In the genomic region with DNA sequence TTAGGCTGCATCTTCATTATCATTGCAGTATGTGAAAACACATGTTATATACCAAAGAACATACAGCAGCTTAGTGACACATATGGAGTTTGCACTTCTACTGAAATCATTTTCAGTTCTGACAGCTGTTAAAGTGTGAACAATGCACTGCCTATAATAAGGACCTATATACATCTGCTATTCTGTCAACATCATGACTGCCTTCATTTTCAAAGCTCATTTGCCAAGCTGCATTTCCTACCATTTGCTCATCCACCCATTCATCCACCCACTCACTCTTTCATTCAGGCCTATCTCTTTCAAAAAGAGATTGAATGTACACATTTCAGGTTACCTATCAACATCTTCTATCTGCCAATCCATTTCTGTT, we compare ENCODE assay signal across 21 cellular contexts.
DNase-seq lines count a peak whose midpoint lies in the region; ATAC-seq and TF ChIP-seq lines count a peak whose summit lies in the region.
"Had no signal": no experiment of that assay in that cellular context is flagged by ENCODE, and none has a peak within 500 bp of the region (broad histone marks: within the 10 kb centered on the region; RNA-seq: fewer than 3 reads in every experiment).

No MANE protein-coding gene starts in this region.

- H3K4me1 ChIP-seq in foreskin keratinocyte = peaks cover 30% of the 10 kb centered on the region
- H3K4me1 ChIP-seq: suprapubic skin had no signal

- no peaks in the 10 kb centered on the region for H3K27me3 ChIP-seq in foreskin keratinocyte
- H3K27me3 ChIP-seq: colonic mucosa, gastrocnemius medialis, suprapubic skin had no signal

- peaks cover 21 to 28% of the 10 kb centered on the region in 2 donors for H3K9me3 Mint-ChIP-seq in activated naive CD4-positive, alpha-beta T cell treated with anti-CD3 and anti-CD28 coated beads, Interleukin-2, amount 50 U/mL, for 72 hours
- peaks cover 13% of the 10 kb centered on the region for H3K9me3 Mint-ChIP-seq in activated naive CD4-positive, alpha-beta T cell treated with anti-CD3 and anti-CD28 coated beads, Interleukin-2, amount 10 ng/mL, durations not matched to agents 7 days and 5 days
- H3K9me3 Mint-ChIP-seq: CD8-positive, alpha-beta memory T cell had no signal

- H3K4me1 Mint-ChIP-seq in activated naive CD4-positive, alpha-beta T cell treated with anti-CD3 and anti-CD28 coated beads, Interleukin-2, amount 10 ng/mL, durations not matched to agents 7 days and 5 days = peaks cover 74% of the 10 kb centered on the region

- peak; percentile 47 to 82 for ATAC-seq in activated naive CD4-positive, alpha-beta T cell treated with anti-CD3 and anti-CD28 coated beads, Interleukin-2, amount 50 U/mL, for 72 hours
- ATAC-seq in HG03342 (IDR thresholded peaks at IDR 0.05; ENCODE audit: unreplicated experiment) = peak; percentile 26
- peak; percentile 46 for ATAC-seq in foreskin keratinocyte
- no peak for ATAC-seq in HG02852 (IDR thresholded peaks at IDR 0.05; ENCODE audit: unreplicated experiment)
- ATAC-seq: gastrocnemius medialis, left colon, right cardiac atrium had no signal

- no peak for DNase-seq in activated naive CD4-positive, alpha-beta T cell treated with anti-CD3 and anti-CD28 coated beads, Interleukin-2, amount 50 U/mL, for 72 hours (ENCODE audit: low spot score in 2 of 2)
- DNase-seq in activated naive CD4-positive, alpha-beta T cell treated with anti-CD3 and anti-CD28 coated beads, Interleukin-2, amount 10 ng/mL, durations not matched to agents 7 days and 5 days = no peak
- DNase-seq in foreskin keratinocyte (no peak), NCI-H2227 (lab: John Stamatoyannopoulos, UW; ENCODE audit: unreplicated experiment) (no peak), NCI-H1092 (lab: John Stamatoyannopoulos, UW) (no peak)
- DNase-seq: aorta; CD8-positive, alpha-beta memory T cell; colonic mucosa; gastrocnemius medialis; left colon; MV-4-11; NCI-H2107; NCI-H82; occipital lobe; PC-9; right cardiac atrium; T1000 had no signal

- peaks cover 19 to 25% of the 10 kb centered on the region in 2 donors for H3K36me3 Mint-ChIP-seq in activated naive CD4-positive, alpha-beta T cell treated with anti-CD3 and anti-CD28 coated beads, Interleukin-2, amount 50 U/mL, for 72 hours
- H3K36me3 Mint-ChIP-seq in activated naive CD4-positive, alpha-beta T cell treated with anti-CD3 and anti-CD28 coated beads, Interleukin-2, amount 10 ng/mL, durations not matched to agents 7 days and 5 days = peaks cover 9% of the 10 kb centered on the region

- H3K27me3 Mint-ChIP-seq in activated naive CD4-positive, alpha-beta T cell treated with anti-CD3 and anti-CD28 coated beads, Interleukin-2, amount 10 ng/mL, durations not matched to agents 7 days and 5 days = no peaks in the 10 kb centered on the region
- H3K27me3 Mint-ChIP-seq: CD8-positive, alpha-beta memory T cell had no signal

- TF ChIP-seq CTCF in foreskin keratinocyte (conservative IDR thresholded peaks at IDR 0.05) = no peak

- H3K27ac Mint-ChIP-seq in activated naive CD4-positive, alpha-beta T cell treated with anti-CD3 and anti-CD28 coated beads, Interleukin-2, amount 50 U/mL, for 72 hours = peak overlapping the region; percentile 92 to 93
- no peak overlapping the region for H3K27ac Mint-ChIP-seq in activated naive CD4-positive, alpha-beta T cell treated with anti-CD3 and anti-CD28 coated beads, Interleukin-2, amount 10 ng/mL, durations not matched to agents 7 days and 5 days

- H3K27ac ChIP-seq in foreskin keratinocyte = no peak overlapping the region
- H3K27ac ChIP-seq: colonic mucosa, gastrocnemius medialis, PC-9, suprapubic skin had no signal

- CTCF ChIA-PET in activated naive CD4-positive, alpha-beta T cell treated with anti-CD3 and anti-CD28 coated beads, Interleukin-2, amount 10 ng/mL, durations not matched to agents 7 days and 5 days (lab: Charles Lee) = interaction anchor here (0.7 kb wide), 1 partner anchor 38 kb away, joined by 3 read pairs; no protein-coding TSS in a partner anchor

- no peak overlapping the region for H3K4me3 Mint-ChIP-seq in activated naive CD4-positive, alpha-beta T cell treated with anti-CD3 and anti-CD28 coated beads, Interleukin-2, amount 10 ng/mL, durations not matched to agents 7 days and 5 days
- H3K4me3 Mint-ChIP-seq: CD8-positive, alpha-beta memory T cell; mesothelial cell of epicardium had no signal
